ENCODE assay signal across 1 cellular context in the genomic region with DNA sequence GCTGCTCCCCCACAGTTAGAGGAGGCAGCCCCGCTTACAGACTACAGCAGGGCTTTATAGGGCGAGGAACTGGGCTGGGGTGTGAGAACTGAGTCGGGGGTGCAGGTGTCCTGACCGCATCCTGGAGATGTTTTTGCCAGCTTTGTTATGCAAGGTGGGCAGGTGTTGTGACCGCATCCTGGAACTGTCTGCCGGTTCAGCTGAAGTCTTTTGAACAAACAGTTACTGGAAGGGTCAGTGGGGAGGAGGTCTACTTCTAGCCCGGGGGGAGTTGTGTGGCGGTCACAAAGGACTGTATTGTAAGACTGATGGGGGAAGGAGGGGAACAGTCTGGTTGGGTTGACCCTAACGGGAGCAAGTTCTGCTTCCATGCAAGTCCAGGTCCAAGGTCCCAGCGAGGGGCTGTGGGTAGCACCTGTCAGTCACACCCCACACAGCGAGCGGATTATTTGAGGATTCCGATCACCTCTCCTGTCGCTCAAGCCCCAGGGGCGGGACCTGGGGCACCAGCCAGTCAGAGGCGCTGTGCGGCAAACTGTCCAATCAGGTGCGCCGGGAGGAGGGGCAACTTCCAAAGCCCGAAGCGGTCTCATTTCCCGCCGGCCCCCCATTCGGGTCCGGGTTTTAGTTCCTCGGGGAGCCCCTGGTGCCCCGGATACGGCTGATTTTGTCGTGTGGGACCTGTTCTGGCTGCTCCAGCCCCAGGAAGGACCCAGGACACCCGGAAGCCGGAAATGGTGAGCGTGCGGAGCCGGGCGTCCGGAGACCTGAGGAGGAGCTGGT.
TF ChIP-seq lines count a peak whose summit lies in the region.

A gene (plus strand): TSS at position 610 of the 783 bp plus-strand sequence. CDS start 125 bp downstream, at position 735.

TF ChIP-seq in GM12878, 131 proteins besides CTCF, POLR2A, EP300 and RAD21 (continued from another document and continues in another):
- TF ChIP-seq SIX5 (IDR thresholded peaks at IDR 0.05; ENCODE audit: low read depth, low read length, severe bottlenecking) (peak; percentile 26), SMAD1 (IDR thresholded peaks at IDR 0.05; ENCODE audit: low read depth, partially characterized antibody) (no peak), TAF1 (IDR thresholded peaks at IDR 0.05; ENCODE audit: borderline replicate concordance, low read depth, low read length) (peak; percentile 94), NFXL1 (IDR thresholded peaks at IDR 0.05; ENCODE audit: borderline replicate concordance) (no peak), CHD4 (IDR thresholded peaks at IDR 0.05) (no peak), NFIC (IDR thresholded peaks at IDR 0.05; ENCODE audit: low read depth, low read length) (peak; percentile 42; the same call in 1 of the 2 replicates), HDAC2 (IDR thresholded peaks at IDR 0.05) (no peak), EZH2 (IDR thresholded peaks at IDR 0.05; ENCODE audit: borderline replicate concordance, control insufficient read depth, low read depth, low read length) (no peak), IRF4 (IDR thresholded peaks at IDR 0.05; ENCODE audit: low read depth, low read length) (no peak), CREM (IDR thresholded peaks at IDR 0.05; ENCODE audit: low read depth) (0 out of 2 replicates have a peak, but pooled peaks have one; percentile 11), MEF2B (IDR thresholded peaks at IDR 0.05; ENCODE audit: partially characterized antibody, poor library complexity, severe bottlenecking) (peak; percentile 67), ZNF24 (IDR thresholded peaks at IDR 0.05) (no peak), NR2F1 (conservative IDR thresholded peaks at IDR 0.05) (peak; percentile 79; the same call in 1 of the 2 replicates), TBL1XR1 (IDR thresholded peaks at IDR 0.05; ENCODE audit: low read depth, low read length) (no peak), WRNIP1 (IDR thresholded peaks at IDR 0.05; ENCODE audit: borderline replicate concordance, low read depth, low read length) (no peak), NRF1 (conservative IDR thresholded peaks at IDR 0.05; ENCODE audit: low read depth, low read length) (no peak), HDGF (IDR thresholded peaks at IDR 0.05) (no peak)
- TF ChIP-seq, protein P1, sequence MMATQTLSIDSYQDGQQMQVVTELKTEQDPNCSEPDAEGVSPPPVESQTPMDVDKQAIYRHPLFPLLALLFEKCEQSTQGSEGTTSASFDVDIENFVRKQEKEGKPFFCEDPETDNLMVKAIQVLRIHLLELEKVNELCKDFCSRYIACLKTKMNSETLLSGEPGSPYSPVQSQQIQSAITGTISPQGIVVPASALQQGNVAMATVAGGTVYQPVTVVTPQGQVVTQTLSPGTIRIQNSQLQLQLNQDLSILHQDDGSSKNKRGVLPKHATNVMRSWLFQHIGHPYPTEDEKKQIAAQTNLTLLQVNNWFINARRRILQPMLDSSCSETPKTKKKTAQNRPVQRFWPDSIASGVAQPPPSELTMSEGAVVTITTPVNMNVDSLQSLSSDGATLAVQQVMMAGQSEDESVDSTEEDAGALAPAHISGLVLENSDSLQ (IDR thresholded peaks at IDR 0.05) = peak; percentile 99
- TF ChIP-seq, protein P2, sequence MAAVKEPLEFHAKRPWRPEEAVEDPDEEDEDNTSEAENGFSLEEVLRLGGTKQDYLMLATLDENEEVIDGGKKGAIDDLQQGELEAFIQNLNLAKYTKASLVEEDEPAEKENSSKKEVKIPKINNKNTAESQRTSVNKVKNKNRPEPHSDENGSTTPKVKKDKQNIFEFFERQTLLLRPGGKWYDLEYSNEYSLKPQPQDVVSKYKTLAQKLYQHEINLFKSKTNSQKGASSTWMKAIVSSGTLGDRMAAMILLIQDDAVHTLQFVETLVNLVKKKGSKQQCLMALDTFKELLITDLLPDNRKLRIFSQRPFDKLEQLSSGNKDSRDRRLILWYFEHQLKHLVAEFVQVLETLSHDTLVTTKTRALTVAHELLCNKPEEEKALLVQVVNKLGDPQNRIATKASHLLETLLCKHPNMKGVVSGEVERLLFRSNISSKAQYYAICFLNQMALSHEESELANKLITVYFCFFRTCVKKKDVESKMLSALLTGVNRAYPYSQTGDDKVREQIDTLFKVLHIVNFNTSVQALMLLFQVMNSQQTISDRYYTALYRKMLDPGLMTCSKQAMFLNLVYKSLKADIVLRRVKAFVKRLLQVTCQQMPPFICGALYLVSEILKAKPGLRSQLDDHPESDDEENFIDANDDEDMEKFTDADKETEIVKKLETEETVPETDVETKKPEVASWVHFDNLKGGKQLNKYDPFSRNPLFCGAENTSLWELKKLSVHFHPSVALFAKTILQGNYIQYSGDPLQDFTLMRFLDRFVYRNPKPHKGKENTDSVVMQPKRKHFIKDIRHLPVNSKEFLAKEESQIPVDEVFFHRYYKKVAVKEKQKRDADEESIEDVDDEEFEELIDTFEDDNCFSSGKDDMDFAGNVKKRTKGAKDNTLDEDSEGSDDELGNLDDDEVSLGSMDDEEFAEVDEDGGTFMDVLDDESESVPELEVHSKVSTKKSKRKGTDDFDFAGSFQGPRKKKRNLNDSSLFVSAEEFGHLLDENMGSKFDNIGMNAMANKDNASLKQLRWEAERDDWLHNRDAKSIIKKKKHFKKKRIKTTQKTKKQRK (IDR thresholded peaks at IDR 0.05; ENCODE audit: low read depth, low read length) = peak; percentile 72
- TF ChIP-seq, protein P3, sequence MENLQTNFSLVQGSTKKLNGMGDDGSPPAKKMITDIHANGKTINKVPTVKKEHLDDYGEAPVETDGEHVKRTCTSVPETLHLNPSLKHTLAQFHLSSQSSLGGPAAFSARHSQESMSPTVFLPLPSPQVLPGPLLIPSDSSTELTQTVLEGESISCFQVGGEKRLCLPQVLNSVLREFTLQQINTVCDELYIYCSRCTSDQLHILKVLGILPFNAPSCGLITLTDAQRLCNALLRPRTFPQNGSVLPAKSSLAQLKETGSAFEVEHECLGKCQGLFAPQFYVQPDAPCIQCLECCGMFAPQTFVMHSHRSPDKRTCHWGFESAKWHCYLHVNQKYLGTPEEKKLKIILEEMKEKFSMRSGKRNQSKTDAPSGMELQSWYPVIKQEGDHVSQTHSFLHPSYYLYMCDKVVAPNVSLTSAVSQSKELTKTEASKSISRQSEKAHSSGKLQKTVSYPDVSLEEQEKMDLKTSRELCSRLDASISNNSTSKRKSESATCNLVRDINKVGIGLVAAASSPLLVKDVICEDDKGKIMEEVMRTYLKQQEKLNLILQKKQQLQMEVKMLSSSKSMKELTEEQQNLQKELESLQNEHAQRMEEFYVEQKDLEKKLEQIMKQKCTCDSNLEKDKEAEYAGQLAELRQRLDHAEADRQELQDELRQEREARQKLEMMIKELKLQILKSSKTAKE (IDR thresholded peaks at IDR 0.05; ENCODE audit: low read depth, poor library complexity, severe bottlenecking) = peak; percentile 80
- TF ChIP-seq, protein P4, sequence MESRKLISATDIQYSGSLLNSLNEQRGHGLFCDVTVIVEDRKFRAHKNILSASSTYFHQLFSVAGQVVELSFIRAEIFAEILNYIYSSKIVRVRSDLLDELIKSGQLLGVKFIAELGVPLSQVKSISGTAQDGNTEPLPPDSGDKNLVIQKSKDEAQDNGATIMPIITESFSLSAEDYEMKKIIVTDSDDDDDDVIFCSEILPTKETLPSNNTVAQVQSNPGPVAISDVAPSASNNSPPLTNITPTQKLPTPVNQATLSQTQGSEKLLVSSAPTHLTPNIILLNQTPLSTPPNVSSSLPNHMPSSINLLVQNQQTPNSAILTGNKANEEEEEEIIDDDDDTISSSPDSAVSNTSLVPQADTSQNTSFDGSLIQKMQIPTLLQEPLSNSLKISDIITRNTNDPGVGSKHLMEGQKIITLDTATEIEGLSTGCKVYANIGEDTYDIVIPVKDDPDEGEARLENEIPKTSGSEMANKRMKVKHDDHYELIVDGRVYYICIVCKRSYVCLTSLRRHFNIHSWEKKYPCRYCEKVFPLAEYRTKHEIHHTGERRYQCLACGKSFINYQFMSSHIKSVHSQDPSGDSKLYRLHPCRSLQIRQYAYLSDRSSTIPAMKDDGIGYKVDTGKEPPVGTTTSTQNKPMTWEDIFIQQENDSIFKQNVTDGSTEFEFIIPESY (IDR thresholded peaks at IDR 0.05) = no peak
- TF ChIP-seq, protein P5, sequence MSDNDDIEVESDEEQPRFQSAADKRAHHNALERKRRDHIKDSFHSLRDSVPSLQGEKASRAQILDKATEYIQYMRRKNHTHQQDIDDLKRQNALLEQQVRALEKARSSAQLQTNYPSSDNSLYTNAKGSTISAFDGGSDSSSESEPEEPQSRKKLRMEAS (IDR thresholded peaks at IDR 0.05; ENCODE audit: low read depth, low read length) = no peak
- TF ChIP-seq, protein P6, sequence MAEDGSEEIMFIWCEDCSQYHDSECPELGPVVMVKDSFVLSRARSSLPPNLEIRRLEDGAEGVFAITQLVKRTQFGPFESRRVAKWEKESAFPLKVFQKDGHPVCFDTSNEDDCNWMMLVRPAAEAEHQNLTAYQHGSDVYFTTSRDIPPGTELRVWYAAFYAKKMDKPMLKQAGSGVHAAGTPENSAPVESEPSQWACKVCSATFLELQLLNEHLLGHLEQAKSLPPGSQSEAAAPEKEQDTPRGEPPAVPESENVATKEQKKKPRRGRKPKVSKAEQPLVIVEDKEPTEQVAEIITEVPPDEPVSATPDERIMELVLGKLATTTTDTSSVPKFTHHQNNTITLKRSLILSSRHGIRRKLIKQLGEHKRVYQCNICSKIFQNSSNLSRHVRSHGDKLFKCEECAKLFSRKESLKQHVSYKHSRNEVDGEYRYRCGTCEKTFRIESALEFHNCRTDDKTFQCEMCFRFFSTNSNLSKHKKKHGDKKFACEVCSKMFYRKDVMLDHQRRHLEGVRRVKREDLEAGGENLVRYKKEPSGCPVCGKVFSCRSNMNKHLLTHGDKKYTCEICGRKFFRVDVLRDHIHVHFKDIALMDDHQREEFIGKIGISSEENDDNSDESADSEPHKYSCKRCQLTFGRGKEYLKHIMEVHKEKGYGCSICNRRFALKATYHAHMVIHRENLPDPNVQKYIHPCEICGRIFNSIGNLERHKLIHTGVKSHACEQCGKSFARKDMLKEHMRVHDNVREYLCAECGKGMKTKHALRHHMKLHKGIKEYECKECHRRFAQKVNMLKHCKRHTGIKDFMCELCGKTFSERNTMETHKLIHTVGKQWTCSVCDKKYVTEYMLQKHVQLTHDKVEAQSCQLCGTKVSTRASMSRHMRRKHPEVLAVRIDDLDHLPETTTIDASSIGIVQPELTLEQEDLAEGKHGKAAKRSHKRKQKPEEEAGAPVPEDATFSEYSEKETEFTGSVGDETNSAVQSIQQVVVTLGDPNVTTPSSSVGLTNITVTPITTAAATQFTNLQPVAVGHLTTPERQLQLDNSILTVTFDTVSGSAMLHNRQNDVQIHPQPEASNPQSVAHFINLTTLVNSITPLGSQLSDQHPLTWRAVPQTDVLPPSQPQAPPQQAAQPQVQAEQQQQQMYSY (CRISPR knock-in tag; IDR thresholded peaks at IDR 0.05) = no peak
- TF ChIP-seq, protein P7, sequence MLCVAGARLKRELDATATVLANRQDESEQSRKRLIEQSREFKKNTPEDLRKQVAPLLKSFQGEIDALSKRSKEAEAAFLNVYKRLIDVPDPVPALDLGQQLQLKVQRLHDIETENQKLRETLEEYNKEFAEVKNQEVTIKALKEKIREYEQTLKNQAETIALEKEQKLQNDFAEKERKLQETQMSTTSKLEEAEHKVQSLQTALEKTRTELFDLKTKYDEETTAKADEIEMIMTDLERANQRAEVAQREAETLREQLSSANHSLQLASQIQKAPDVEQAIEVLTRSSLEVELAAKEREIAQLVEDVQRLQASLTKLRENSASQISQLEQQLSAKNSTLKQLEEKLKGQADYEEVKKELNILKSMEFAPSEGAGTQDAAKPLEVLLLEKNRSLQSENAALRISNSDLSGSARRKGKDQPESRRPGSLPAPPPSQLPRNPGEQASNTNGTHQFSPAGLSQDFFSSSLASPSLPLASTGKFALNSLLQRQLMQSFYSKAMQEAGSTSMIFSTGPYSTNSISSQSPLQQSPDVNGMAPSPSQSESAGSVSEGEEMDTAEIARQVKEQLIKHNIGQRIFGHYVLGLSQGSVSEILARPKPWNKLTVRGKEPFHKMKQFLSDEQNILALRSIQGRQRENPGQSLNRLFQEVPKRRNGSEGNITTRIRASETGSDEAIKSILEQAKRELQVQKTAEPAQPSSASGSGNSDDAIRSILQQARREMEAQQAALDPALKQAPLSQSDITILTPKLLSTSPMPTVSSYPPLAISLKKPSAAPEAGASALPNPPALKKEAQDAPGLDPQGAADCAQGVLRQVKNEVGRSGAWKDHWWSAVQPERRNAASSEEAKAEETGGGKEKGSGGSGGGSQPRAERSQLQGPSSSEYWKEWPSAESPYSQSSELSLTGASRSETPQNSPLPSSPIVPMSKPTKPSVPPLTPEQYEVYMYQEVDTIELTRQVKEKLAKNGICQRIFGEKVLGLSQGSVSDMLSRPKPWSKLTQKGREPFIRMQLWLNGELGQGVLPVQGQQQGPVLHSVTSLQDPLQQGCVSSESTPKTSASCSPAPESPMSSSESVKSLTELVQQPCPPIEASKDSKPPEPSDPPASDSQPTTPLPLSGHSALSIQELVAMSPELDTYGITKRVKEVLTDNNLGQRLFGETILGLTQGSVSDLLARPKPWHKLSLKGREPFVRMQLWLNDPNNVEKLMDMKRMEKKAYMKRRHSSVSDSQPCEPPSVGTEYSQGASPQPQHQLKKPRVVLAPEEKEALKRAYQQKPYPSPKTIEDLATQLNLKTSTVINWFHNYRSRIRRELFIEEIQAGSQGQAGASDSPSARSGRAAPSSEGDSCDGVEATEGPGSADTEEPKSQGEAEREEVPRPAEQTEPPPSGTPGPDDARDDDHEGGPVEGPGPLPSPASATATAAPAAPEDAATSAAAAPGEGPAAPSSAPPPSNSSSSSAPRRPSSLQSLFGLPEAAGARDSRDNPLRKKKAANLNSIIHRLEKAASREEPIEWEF (IDR thresholded peaks at IDR 0.05; ENCODE audit: insufficient replicate concordance, low read depth, low read length) = no peak
- TF ChIP-seq, protein P8, sequence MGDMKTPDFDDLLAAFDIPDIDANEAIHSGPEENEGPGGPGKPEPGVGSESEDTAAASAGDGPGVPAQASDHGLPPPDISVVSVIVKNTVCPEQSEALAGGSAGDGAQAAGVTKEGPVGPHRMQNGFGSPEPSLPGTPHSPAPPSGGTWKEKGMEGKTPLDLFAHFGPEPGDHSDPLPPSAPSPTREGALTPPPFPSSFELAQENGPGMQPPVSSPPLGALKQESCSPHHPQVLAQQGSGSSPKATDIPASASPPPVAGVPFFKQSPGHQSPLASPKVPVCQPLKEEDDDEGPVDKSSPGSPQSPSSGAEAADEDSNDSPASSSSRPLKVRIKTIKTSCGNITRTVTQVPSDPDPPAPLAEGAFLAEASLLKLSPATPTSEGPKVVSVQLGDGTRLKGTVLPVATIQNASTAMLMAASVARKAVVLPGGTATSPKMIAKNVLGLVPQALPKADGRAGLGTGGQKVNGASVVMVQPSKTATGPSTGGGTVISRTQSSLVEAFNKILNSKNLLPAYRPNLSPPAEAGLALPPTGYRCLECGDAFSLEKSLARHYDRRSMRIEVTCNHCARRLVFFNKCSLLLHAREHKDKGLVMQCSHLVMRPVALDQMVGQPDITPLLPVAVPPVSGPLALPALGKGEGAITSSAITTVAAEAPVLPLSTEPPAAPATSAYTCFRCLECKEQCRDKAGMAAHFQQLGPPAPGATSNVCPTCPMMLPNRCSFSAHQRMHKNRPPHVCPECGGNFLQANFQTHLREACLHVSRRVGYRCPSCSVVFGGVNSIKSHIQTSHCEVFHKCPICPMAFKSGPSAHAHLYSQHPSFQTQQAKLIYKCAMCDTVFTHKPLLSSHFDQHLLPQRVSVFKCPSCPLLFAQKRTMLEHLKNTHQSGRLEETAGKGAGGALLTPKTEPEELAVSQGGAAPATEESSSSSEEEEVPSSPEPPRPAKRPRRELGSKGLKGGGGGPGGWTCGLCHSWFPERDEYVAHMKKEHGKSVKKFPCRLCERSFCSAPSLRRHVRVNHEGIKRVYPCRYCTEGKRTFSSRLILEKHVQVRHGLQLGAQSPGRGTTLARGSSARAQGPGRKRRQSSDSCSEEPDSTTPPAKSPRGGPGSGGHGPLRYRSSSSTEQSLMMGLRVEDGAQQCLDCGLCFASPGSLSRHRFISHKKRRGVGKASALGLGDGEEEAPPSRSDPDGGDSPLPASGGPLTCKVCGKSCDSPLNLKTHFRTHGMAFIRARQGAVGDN (IDR thresholded peaks at IDR 0.05) = 0 out of 2 replicates have a peak, but pooled peaks have one; percentile 8
